In genomic region chr19:43839139-43839538, GRCh38 we compare ENCODE assay signal across 34 cellular contexts. TPM values are rescaled to one million over a fixed set of nuclear protein-coding genes. Genes with fewer than 3 reads are reported as not detected.
"Had no signal": no experiment of that assay in that cellular context is flagged by ENCODE, and none has a peak within 500 bp of the region (broad histone marks: within the 10 kb centered on the region; RNA-seq: fewer than 3 reads in every experiment).

No MANE protein-coding gene starts in this region.

- H3K4me1 ChIP-seq: adrenal gland, ascending aorta, breast epithelium, colonic mucosa had no signal

- FAIRE-seq: endometrium, frontal cortex had no signal

- DNase-seq: activated CD4-positive, alpha-beta memory T cell treated with anti-CD3 and anti-CD28 coated beads for 36 hours; activated CD4-positive, alpha-beta T cell treated with anti-CD3 and anti-CD28 coated beads for 36 hours; activated CD4-positive, alpha-beta T cell treated with anti-CD3 and anti-CD28 coated beads, Interleukin-2, amount 10 ng/mL, durations not matched to agents 24 days and 14 days; activated CD4-positive, CD25-positive, alpha-beta regulatory T cell; activated CD4-positive, CD25-positive, alpha-beta regulatory T cell treated with anti-CD3 and anti-CD28 coated beads, Interleukin-2, amount 50 U/mL, for 72 hours; activated CD8-positive, alpha-beta memory T cell treated with anti-CD3 and anti-CD28 coated beads, Interleukin-2, amount 10 ng/mL, durations not matched to agents 7 days and 5 days; activated CD8-positive, alpha-beta memory T cell treated with anti-CD3 and anti-CD28 coated beads, Interleukin-2, amount 50 U/mL, for 4 hours; activated CD8-positive, alpha-beta T cell treated with anti-CD3 and anti-CD28 coated beads, Interleukin-2, amount 10 ng/mL, durations not matched to agents 7 days and 5 days; activated effector memory CD4-positive, alpha-beta T cell treated with anti-CD3 and anti-CD28 coated beads, Interleukin-2, amount 50 U/mL, for 16 hours; activated naive CD4-positive, alpha-beta T cell treated with anti-CD3 and anti-CD28 coated beads, Interleukin-2, amount 10 ng/mL, durations not matched to agents 7 days and 5 days; activated T-cell treated with anti-CD3 and anti-CD28 coated beads, Interleukin-2, amount 50 U/mL, for 1 hour; activated T-cell treated with anti-CD3 and anti-CD28 coated beads, Interleukin-2, amount 50 U/mL, for 48 hours; adrenal gland; central memory CD4-positive, alpha-beta T cell; cerebellar nuclear complex; colonic mucosa; effector CD8-positive, alpha-beta T cell; foreskin fibroblast; head of caudate nucleus; SW 1271; T-cell; T-helper 9 cell had no signal

- H3K27ac Mint-ChIP-seq: activated CD4-positive, alpha-beta memory T cell treated with anti-CD3 and anti-CD28 coated beads for 36 hours; activated CD4-positive, alpha-beta T cell treated with anti-CD3 and anti-CD28 coated beads for 36 hours; activated CD4-positive, alpha-beta T cell treated with anti-CD3 and anti-CD28 coated beads, Interleukin-2, amount 10 ng/mL, durations not matched to agents 24 days and 14 days; activated CD8-positive, alpha-beta memory T cell treated with anti-CD3 and anti-CD28 coated beads, Interleukin-2, amount 10 ng/mL, durations not matched to agents 7 days and 5 days; activated CD8-positive, alpha-beta T cell treated with anti-CD3 and anti-CD28 coated beads, Interleukin-2, amount 10 ng/mL, durations not matched to agents 7 days and 5 days; activated naive CD4-positive, alpha-beta T cell treated with anti-CD3 and anti-CD28 coated beads, Interleukin-2, amount 10 ng/mL, durations not matched to agents 7 days and 5 days; activated naive CD8-positive, alpha-beta T cell; activated T-helper 1 cell treated with anti-CD3 and anti-CD28 coated beads, Interleukin-12 subunit alpha, Interleukin-12 subunit beta, Interleukin-2, Interleukin-4 antibody, amounts not matched to agents 30 ng/mL and 10 ng/mL and 1 ng/mL, durations not matched to agents 14 hours and 24 hours and 36 hours; activated T-helper 2 cell treated with anti-CD3 and anti-CD28 coated beads, Interferon-gamma antibody, Interleukin-2, Interleukin-4, amounts not matched to agents 10 μg/mL and 5 μg/mL and 100 μg/mL, durations not matched to agents 14 hours and 24 hours and 36 hours; brain; T-cell; T-helper 1 cell treated with Interleukin-12 subunit alpha and Interleukin-12 subunit beta and Interleukin-4 antibody, amounts not matched to agents 30 μg/mL and 1 μg/mL, for 36 hours had no signal

- H3K4me3 ChIP-seq: adrenal gland, ascending aorta, breast epithelium, cardiac muscle cell, colonic mucosa had no signal

- H3K4me3 Mint-ChIP-seq: activated CD4-positive, alpha-beta memory T cell treated with anti-CD3 and anti-CD28 coated beads for 36 hours; activated CD4-positive, alpha-beta T cell treated with anti-CD3 and anti-CD28 coated beads for 36 hours; activated CD4-positive, alpha-beta T cell treated with anti-CD3 and anti-CD28 coated beads, Interleukin-2, amount 10 ng/mL, durations not matched to agents 24 days and 14 days; activated CD8-positive, alpha-beta memory T cell treated with anti-CD3 and anti-CD28 coated beads, Interleukin-2, amount 10 ng/mL, durations not matched to agents 7 days and 5 days; activated CD8-positive, alpha-beta T cell treated with anti-CD3 and anti-CD28 coated beads, Interleukin-2, amount 10 ng/mL, durations not matched to agents 7 days and 5 days; activated naive CD4-positive, alpha-beta T cell treated with anti-CD3 and anti-CD28 coated beads, Interleukin-2, amount 10 ng/mL, durations not matched to agents 7 days and 5 days; activated naive CD8-positive, alpha-beta T cell; activated T-helper 1 cell treated with anti-CD3 and anti-CD28 coated beads, Interleukin-12 subunit alpha, Interleukin-12 subunit beta, Interleukin-2, Interleukin-4 antibody, amounts not matched to agents 30 ng/mL and 10 ng/mL and 1 ng/mL, durations not matched to agents 14 hours and 24 hours and 36 hours; brain; T-cell; T-helper 1 cell treated with Interleukin-12 subunit alpha and Interleukin-12 subunit beta and Interleukin-4 antibody, amounts not matched to agents 30 μg/mL and 1 μg/mL, for 36 hours had no signal

- H3K27me3 Mint-ChIP-seq: activated CD4-positive, alpha-beta memory T cell treated with anti-CD3 and anti-CD28 coated beads for 36 hours; activated CD4-positive, alpha-beta T cell treated with anti-CD3 and anti-CD28 coated beads for 36 hours; activated CD4-positive, alpha-beta T cell treated with anti-CD3 and anti-CD28 coated beads, Interleukin-2, amount 10 ng/mL, durations not matched to agents 24 days and 14 days; activated CD8-positive, alpha-beta memory T cell treated with anti-CD3 and anti-CD28 coated beads, Interleukin-2, amount 10 ng/mL, durations not matched to agents 7 days and 5 days; activated naive CD4-positive, alpha-beta T cell treated with anti-CD3 and anti-CD28 coated beads, Interleukin-2, amount 10 ng/mL, durations not matched to agents 7 days and 5 days; activated naive CD8-positive, alpha-beta T cell; brain; T-cell had no signal

- H3K27me3 ChIP-seq: adrenal gland, ascending aorta, breast epithelium, cardiac muscle cell, colonic mucosa had no signal

- H3K27ac ChIP-seq: adrenal gland, ascending aorta, breast epithelium, cardiac muscle cell, colonic mucosa had no signal

- H3K4me1 Mint-ChIP-seq: activated CD4-positive, alpha-beta T cell treated with anti-CD3 and anti-CD28 coated beads for 36 hours; activated CD4-positive, alpha-beta T cell treated with anti-CD3 and anti-CD28 coated beads, Interleukin-2, amount 10 ng/mL, durations not matched to agents 24 days and 14 days; activated CD8-positive, alpha-beta memory T cell treated with anti-CD3 and anti-CD28 coated beads, Interleukin-2, amount 10 ng/mL, durations not matched to agents 7 days and 5 days; activated naive CD4-positive, alpha-beta T cell treated with anti-CD3 and anti-CD28 coated beads, Interleukin-2, amount 10 ng/mL, durations not matched to agents 7 days and 5 days; brain; T-cell had no signal

- ATAC-seq: activated CD4-positive, alpha-beta T cell treated with anti-CD3 and anti-CD28 coated beads for 36 hours; activated CD8-positive, alpha-beta memory T cell treated with anti-CD3 and anti-CD28 coated beads, Interleukin-2, amount 10 ng/mL, durations not matched to agents 7 days and 5 days; activated CD8-positive, alpha-beta T cell treated with anti-CD3 and anti-CD28 coated beads, Interleukin-2, amount 10 ng/mL, durations not matched to agents 7 days and 5 days; esophagus mucosa; T-cell had no signal

RNA-seq across cellular contexts. Expression of gene ZNF283, which starts 12.0 kb away (rescaled TPM):
- total RNA-seq: ascending aorta had no signal

RNA-seq across cellular contexts. Expression of gene LYPD5, which starts 36.9 kb away (rescaled TPM):
- total RNA-seq: activated T-helper 1 cell treated with anti-CD3 and anti-CD28 coated beads, Interleukin-12 subunit alpha, Interleukin-12 subunit beta, Interleukin-2, Interleukin-4 antibody, amounts not matched to agents 30 ng/mL and 10 ng/mL and 1 ng/mL, durations not matched to agents 14 hours and 24 hours and 36 hours; ascending aorta; cardiac muscle cell; epithelial cell of proximal tubule had no signal

RNA-seq across cellular contexts. Expression of gene ZNF404, which starts 44.6 kb away (rescaled TPM):
- total RNA-seq: ascending aorta had no signal

RNA-seq across cellular contexts. Expression of gene KCNN4, which starts 58.4 kb away (rescaled TPM):
- total RNA-seq: frontal cortex had no signal
- polyA plus RNA-seq: cardiac muscle cell had no signal
